In the genomic region with DNA sequence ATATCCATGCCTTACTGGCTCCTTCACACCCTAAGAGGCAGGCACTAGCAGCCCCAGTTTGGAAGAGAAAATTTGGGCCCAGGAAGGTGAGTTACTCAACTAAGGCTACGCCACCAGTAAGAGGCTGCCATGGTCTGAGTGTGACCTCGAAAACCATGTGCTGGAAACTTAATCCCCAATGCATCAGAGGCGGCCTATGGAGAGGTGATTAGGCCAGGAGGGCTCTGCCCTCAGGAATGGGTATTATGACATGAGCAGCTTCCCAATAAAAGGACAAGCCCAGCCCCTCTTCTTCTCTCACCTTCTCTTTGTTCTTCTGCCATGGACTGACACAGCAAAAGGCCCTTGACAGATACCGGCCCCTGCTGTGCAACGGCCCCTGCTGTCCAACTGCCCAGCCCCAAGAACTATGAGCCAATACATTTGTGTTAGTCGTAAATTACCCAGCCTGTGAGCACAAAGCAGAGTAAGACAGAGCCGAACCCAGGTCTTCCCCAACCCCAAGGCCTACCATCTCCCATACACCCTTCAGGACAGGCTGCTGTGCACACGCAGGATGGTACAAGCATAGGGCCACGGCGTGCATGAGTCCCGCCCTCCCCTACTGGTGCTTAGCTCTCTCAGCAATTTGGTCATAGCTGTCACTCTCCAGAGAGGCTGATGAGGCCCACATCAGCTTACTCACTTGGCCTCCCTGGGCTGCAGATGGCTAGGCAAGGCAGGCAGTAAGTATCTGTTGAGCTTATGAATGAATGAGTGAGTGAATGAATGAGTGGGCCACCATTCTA, we compare ENCODE assay signal across 9 cellular contexts. TPM values are rescaled to one million over a fixed set of nuclear protein-coding genes. Genes with fewer than 3 reads are reported as not detected.
DNase-seq lines count a peak whose midpoint lies in the region; ATAC-seq and TF ChIP-seq lines count a peak whose summit lies in the region.
"Had no signal": no experiment of that assay in that cellular context is flagged by ENCODE, and none has a peak within 500 bp of the region (broad histone marks: within the 10 kb centered on the region; RNA-seq: fewer than 3 reads in every experiment).

No MANE protein-coding gene starts in this region.

- peaks cover 100% of the 10 kb centered on the region for H3K4me1 Mint-ChIP-seq in HFFc6 (ENCODE audit: low read depth)
- H3K4me1 Mint-ChIP-seq in activated CD8-positive, alpha-beta T cell treated with anti-CD3 and anti-CD28 coated beads, Interleukin-2, amount 10 ng/mL, durations not matched to agents 7 days and 5 days (ENCODE audit: low read depth): peaks cover 96% of the 10 kb centered on the region
- H3K4me1 Mint-ChIP-seq in stimulated activated effector memory CD8-positive, alpha-beta T cell treated with anti-CD3 and anti-CD28 coated beads, Interleukin-12 subunit alpha, Interleukin-12 subunit beta, amount 100 ng/mL, for 72 hours: peaks cover 100% of the 10 kb centered on the region

- H3K36me3 Mint-ChIP-seq in HFFc6 (ENCODE audit: low read depth): peaks cover 70% of the 10 kb centered on the region
- peaks cover 92% of the 10 kb centered on the region for H3K36me3 Mint-ChIP-seq in activated CD8-positive, alpha-beta T cell treated with anti-CD3 and anti-CD28 coated beads, Interleukin-2, amount 10 ng/mL, durations not matched to agents 7 days and 5 days (ENCODE audit: low read depth)
- peaks cover 100% of the 10 kb centered on the region for H3K36me3 Mint-ChIP-seq in stimulated activated effector memory CD8-positive, alpha-beta T cell treated with anti-CD3 and anti-CD28 coated beads, Interleukin-12 subunit alpha, Interleukin-12 subunit beta, amount 100 ng/mL, for 72 hours

- peaks cover 12% of the 10 kb centered on the region for H3K27me3 Mint-ChIP-seq in HFFc6 (ENCODE audit: insufficient read depth)
- H3K27me3 Mint-ChIP-seq in activated CD8-positive, alpha-beta T cell treated with anti-CD3 and anti-CD28 coated beads, Interleukin-2, amount 10 ng/mL, durations not matched to agents 7 days and 5 days (ENCODE audit: low read depth): no peaks in the 10 kb centered on the region

- POLR2A ChIA-PET in activated CD8-positive, alpha-beta T cell treated with anti-CD3 and anti-CD28 coated beads, Interleukin-2, amount 10 ng/mL, durations not matched to agents 7 days and 5 days (lab: Charles Lee): interaction anchor here (0.8 to 1.7 kb wide), 6 partner anchors 10 to 15 kb away, joined by 3 to 13 read pairs (median 5); a partner anchor contains a TSS

- no peak for TF ChIP-seq POLR2A in erythroblast (IDR thresholded peaks at IDR 0.05; ENCODE audit: low read length)

- TF ChIP-seq CTCF in HFFc6 (IDR thresholded peaks at IDR 0.05): no peak

- H3K9me3 Mint-ChIP-seq in HFFc6: no peaks in the 10 kb centered on the region
- H3K9me3 Mint-ChIP-seq in activated CD8-positive, alpha-beta T cell treated with anti-CD3 and anti-CD28 coated beads, Interleukin-2, amount 10 ng/mL, durations not matched to agents 7 days and 5 days (ENCODE audit: insufficient read depth): no peaks in the 10 kb centered on the region
- H3K9me3 Mint-ChIP-seq in stimulated activated effector memory CD8-positive, alpha-beta T cell treated with anti-CD3 and anti-CD28 coated beads, Interleukin-12 subunit alpha, Interleukin-12 subunit beta, amount 100 ng/mL, for 72 hours: no peaks in the 10 kb centered on the region

- no peak for DNase-seq in HFFc6
- no peak for DNase-seq in activated CD8-positive, alpha-beta T cell treated with anti-CD3 and anti-CD28 coated beads, Interleukin-2, amount 10 ng/mL, durations not matched to agents 7 days and 5 days
- DNase-seq in fibroblast of gingiva (ENCODE audit: low read depth): peak; percentile 44
- no peak for DNase-seq in stimulated activated effector memory CD8-positive, alpha-beta T cell treated with anti-CD3 and anti-CD28 coated beads, Interleukin-12 subunit alpha, Interleukin-12 subunit beta, amount 100 ng/mL, for 72 hours (ENCODE audit: low spot score in 2 of 2)
- no peak for DNase-seq in dedifferentiated amniotic fluid mesenchymal stem cell (ENCODE audit: extremely low spot score)
- DNase-seq in NCI-H510A treated with DMSO at 0.1 percent for 48 hours (lab: John Stamatoyannopoulos, UW): no peak
- DNase-seq in erythroblast (lab: John Stamatoyannopoulos, UW): no peak
- DNase-seq: SJCRH30 had no signal

- ATAC-seq in activated CD8-positive, alpha-beta T cell treated with anti-CD3 and anti-CD28 coated beads, Interleukin-2, amount 10 ng/mL, durations not matched to agents 7 days and 5 days: no peak
- ATAC-seq in stimulated activated effector memory CD8-positive, alpha-beta T cell treated with anti-CD3 and anti-CD28 coated beads, Interleukin-12 subunit alpha, Interleukin-12 subunit beta, amount 100 ng/mL, for 72 hours: no peak
- ATAC-seq: left lobe of liver had no signal

- H3K27ac Mint-ChIP-seq in HFFc6: peak overlapping the region; percentile 98
- peak overlapping the region; percentile 64 for H3K27ac Mint-ChIP-seq in activated CD8-positive, alpha-beta T cell treated with anti-CD3 and anti-CD28 coated beads, Interleukin-2, amount 10 ng/mL, durations not matched to agents 7 days and 5 days
- peak overlapping the region; percentile 96 for H3K27ac Mint-ChIP-seq in stimulated activated effector memory CD8-positive, alpha-beta T cell treated with anti-CD3 and anti-CD28 coated beads, Interleukin-12 subunit alpha, Interleukin-12 subunit beta, amount 100 ng/mL, for 72 hours

- CTCF ChIA-PET in activated CD8-positive, alpha-beta T cell treated with anti-CD3 and anti-CD28 coated beads, Interleukin-2, amount 10 ng/mL, durations not matched to agents 7 days and 5 days (lab: Charles Lee): no interaction called here

- peak overlapping the region; percentile 54; the same call in 1 of the 2 replicates for H3K4me3 Mint-ChIP-seq in HFFc6
- no peak overlapping the region for H3K4me3 Mint-ChIP-seq in activated CD8-positive, alpha-beta T cell treated with anti-CD3 and anti-CD28 coated beads, Interleukin-2, amount 10 ng/mL, durations not matched to agents 7 days and 5 days
- H3K4me3 Mint-ChIP-seq in stimulated activated effector memory CD8-positive, alpha-beta T cell treated with anti-CD3 and anti-CD28 coated beads, Interleukin-12 subunit alpha, Interleukin-12 subunit beta, amount 100 ng/mL, for 72 hours: peak overlapping the region; percentile 83

RNA-seq across cellular contexts. Expression of a gene that starts 14.2 kb away (rescaled TPM):
- 100 to 1,000 TPM; 720 to 838 (median 782) TPM for total RNA-seq in HFFc6 (2021; fragmentation: NEBNext Ultra II Directional; extraction: Animal tissue kit (Norgen Biotek cat#: 25700))
- 100 to 1,000 TPM; 516 to 550 TPM for total RNA-seq in activated CD8-positive, alpha-beta T cell treated with anti-CD3 and anti-CD28 coated beads, Interleukin-2, amount 10 ng/mL, durations not matched to agents 7 days and 5 days
